Comparison of ENCODE assay signal across 26 cellular contexts in genomic region chr9:130015353-130016019, GRCh38.
DNase-seq lines count a peak whose midpoint lies in the region; ATAC-seq and TF ChIP-seq lines count a peak whose summit lies in the region.
"Had no signal": no experiment of that assay in that cellular context is flagged by ENCODE, and none has a peak within 500 bp of the region (broad histone marks: within the 10 kb centered on the region; RNA-seq: fewer than 3 reads in every experiment).

No MANE protein-coding gene starts in this region.

- no peak for ATAC-seq in stimulated activated naive CD8-positive, alpha-beta T cell treated with anti-CD3 and anti-CD28 coated beads, Interleukin-15, Interleukin-2, amounts not matched to agents 100 U/mL and 50 U/mL, for 24 hours
- no peak for ATAC-seq in stimulated activated naive CD8-positive, alpha-beta T cell treated with anti-CD3 and anti-CD28 coated beads, Interleukin-15, amount 100 ng/mL, for 72 hours
- peak; percentile 11 for ATAC-seq in memory B cell (ENCODE audit: low read depth)
- ATAC-seq: naive thymus-derived CD4-positive, alpha-beta T cell had no signal

- no peak overlapping the region for H3K9ac ChIP-seq in SU-DHL-6 (ENCODE audit: low read length)
- H3K9ac ChIP-seq: GM23248 had no signal

- H3K27ac Mint-ChIP-seq in stimulated activated naive CD8-positive, alpha-beta T cell treated with anti-CD3 and anti-CD28 coated beads, Interleukin-15, amount 100 ng/mL, for 72 hours = no peak overlapping the region
- peak overlapping the region; percentile 47 for H3K27ac Mint-ChIP-seq in memory B cell
- H3K27ac Mint-ChIP-seq: brain, mesothelial cell of epicardium had no signal

- DNase-seq in stimulated activated naive CD8-positive, alpha-beta T cell treated with anti-CD3 and anti-CD28 coated beads, Interleukin-15, Interleukin-2, amounts not matched to agents 100 U/mL and 50 U/mL, for 24 hours = peak; percentile 2
- DNase-seq in stimulated activated naive CD8-positive, alpha-beta T cell treated with anti-CD3 and anti-CD28 coated beads, Interleukin-15, amount 100 ng/mL, for 72 hours = no peak
- no peak for DNase-seq in memory B cell (ENCODE audit: low spot score in 2 of 2)
- no peak for DNase-seq in T-helper 9 cell
- DNase-seq in nucleus accumbens (lab: John Stamatoyannopoulos, UW) = no peak
- no peak for DNase-seq in NCI-H510A (lab: John Stamatoyannopoulos, UW)
- DNase-seq: activated CD4-positive, alpha-beta T cell treated with anti-CD3 and anti-CD28 coated beads for 4 hours; activated gamma-delta T cell; cerebellar nuclear complex; glutamatergic neuron; GM23248; islet precursor cell; KBM-7; MM.1S; naive thymus-derived CD4-positive, alpha-beta T cell; NCI-H2029; NCI-H2227 treated with DMSO at 0.1 percent for 48 hours; occipital lobe; T-helper 2 cell; upper lobe of left lung had no signal

- H3K27me3 ChIP-seq in SU-DHL-6 (ENCODE audit: low read length) = no peaks in the 10 kb centered on the region
- H3K27me3 ChIP-seq: adrenal gland, SJSA1, upper lobe of left lung had no signal

- H3F3A ChIP-seq in SU-DHL-6 (ENCODE audit: insufficient read depth) = peaks cover 40% of the 10 kb centered on the region

- TF ChIP-seq CTCF in SU-DHL-6 (IDR thresholded peaks at IDR 0.05; ENCODE audit: insufficient read depth, low read length, poor library complexity, severe bottlenecking) = no peak

- peaks cover 4% of the 10 kb centered on the region; the same call in 1 of the 2 replicates for H3K36me3 ChIP-seq in SU-DHL-6 (ENCODE audit: low read length)
- H3K36me3 ChIP-seq: adrenal gland, upper lobe of left lung had no signal

- H3K4me3 ChIP-seq in SU-DHL-6 (ENCODE audit: insufficient read depth, low read length, poor library complexity, severe bottlenecking) = no peak overlapping the region
- H3K4me3 ChIP-seq: adrenal gland, GM23248, SJSA1, upper lobe of left lung had no signal

- H3K36me3 Mint-ChIP-seq in memory B cell = peaks cover 17% of the 10 kb centered on the region

- no peak overlapping the region for H3K27ac ChIP-seq in SU-DHL-6 (ENCODE audit: low read depth, low read length)
- H3K27ac ChIP-seq: adrenal gland, C4-2B had no signal

- no peak overlapping the region for H3K4me3 Mint-ChIP-seq in stimulated activated naive CD8-positive, alpha-beta T cell treated with anti-CD3 and anti-CD28 coated beads, Interleukin-15, amount 100 ng/mL, for 72 hours
- no peak overlapping the region for H3K4me3 Mint-ChIP-seq in memory B cell
- H3K4me3 Mint-ChIP-seq: brain; mesothelial cell of epicardium; naive thymus-derived CD4-positive, alpha-beta T cell had no signal

- peaks cover 0 to 7% of the 10 kb centered on the region in 2 donors for H3K9me3 Mint-ChIP-seq in stimulated activated naive CD8-positive, alpha-beta T cell treated with anti-CD3 and anti-CD28 coated beads, Interleukin-15, amount 100 ng/mL, for 72 hours
- peaks cover 2% of the 10 kb centered on the region for H3K9me3 Mint-ChIP-seq in memory B cell

- no peak overlapping the region for H2AFZ ChIP-seq in SU-DHL-6 (ENCODE audit: low read depth, low read length, severe bottlenecking)
- H2AFZ ChIP-seq: GM23248 had no signal

- H3K9me2 ChIP-seq in SU-DHL-6 (replicated peaks; ENCODE audit: insufficient read depth, low read length) = no peaks in the 10 kb centered on the region

- H3K9me3 ChIP-seq in SU-DHL-6 (ENCODE audit: insufficient read depth, low read length) = no peaks in the 10 kb centered on the region
- H3K9me3 ChIP-seq: adrenal gland, upper lobe of left lung had no signal

- H3K27me3 Mint-ChIP-seq in stimulated activated naive CD8-positive, alpha-beta T cell treated with anti-CD3 and anti-CD28 coated beads, Interleukin-15, amount 100 ng/mL, for 72 hours = no peaks in the 10 kb centered on the region
- H3K27me3 Mint-ChIP-seq in memory B cell = no peaks in the 10 kb centered on the region
- H3K27me3 Mint-ChIP-seq: brain; naive thymus-derived CD4-positive, alpha-beta T cell had no signal

- peaks cover 38% of the 10 kb centered on the region for H4K20me1 ChIP-seq in SU-DHL-6 (ENCODE audit: low read depth, low read length)

- peaks cover 97% of the 10 kb centered on the region for H3K79me2 ChIP-seq in SU-DHL-6 (ENCODE audit: insufficient read depth, low read length)

- H3K4me1 Mint-ChIP-seq in stimulated activated naive CD8-positive, alpha-beta T cell treated with anti-CD3 and anti-CD28 coated beads, Interleukin-15, amount 100 ng/mL, for 72 hours = peaks cover 79% of the 10 kb centered on the region
- peaks cover 33% of the 10 kb centered on the region for H3K4me1 Mint-ChIP-seq in memory B cell
- H3K4me1 Mint-ChIP-seq: mesothelial cell of epicardium had no signal

- peak overlapping the region; percentile 6 for H3K4me2 ChIP-seq in SU-DHL-6 (ENCODE audit: low read depth, low read length, poor library complexity, severe bottlenecking)
